9 cellular contexts compared by ENCODE assay signal in genomic region chr19:37999309-38000213, GRCh38.
DNase-seq lines count a peak whose midpoint lies in the region; ATAC-seq, FAIRE-seq and TF ChIP-seq lines count a peak whose summit lies in the region.
"Had no signal": no experiment of that assay in that cellular context is flagged by ENCODE, and none has a peak within 500 bp of the region (broad histone marks: within the 10 kb centered on the region; RNA-seq: fewer than 3 reads in every experiment).

No MANE protein-coding gene starts in this region.

- H3K4me3 ChIP-seq in AG04449 (ENCODE audit: low read depth, low read length) (no peak overlapping the region), endothelial cell of umbilical vein (replicated peaks in 1 of 3; ENCODE audit: insufficient read depth in 1 of 3, low read depth in 1 of 3, low read length in 3 of 3) (no peak overlapping the region), mesenchymal stem cell (ENCODE audit: insufficient read depth in 1 of 2, low read depth in 1 of 2, low read length in 2 of 2) (peak overlapping the region in 1 of 2 experiments; percentile 9)

- peaks cover 6% of the 10 kb centered on the region for H3K79me2 ChIP-seq in endothelial cell of umbilical vein (ENCODE audit: control insufficient read depth, insufficient read depth, low read length)

- peak overlapping the region in 1 of 2 experiments; percentile 44 for H3K14ac ChIP-seq in mesenchymal stem cell (ENCODE audit: low read length in 2 of 2)

- H3K9me3 ChIP-seq in endothelial cell of umbilical vein (replicated peaks; ENCODE audit: control insufficient read depth, insufficient read depth, low read length) (no peaks in the 10 kb centered on the region), mesenchymal stem cell (ENCODE audit: control insufficient read depth, low read length) (no peaks in the 10 kb centered on the region)

- H3K4me2 ChIP-seq in endothelial cell of umbilical vein (ENCODE audit: insufficient read depth, low read length) = peak overlapping the region; percentile 27
- H3K4me2 ChIP-seq in mesenchymal stem cell (ENCODE audit: low read length, poor library complexity, severe bottlenecking) = no peak overlapping the region

- no peak overlapping the region for H2AFZ ChIP-seq in endothelial cell of umbilical vein (ENCODE audit: low read depth, low read length)
- peak overlapping the region; percentile 43 for H2AFZ ChIP-seq in mesenchymal stem cell (ENCODE audit: low read depth, low read length)

- no peaks in the 10 kb centered on the region for H4K20me1 ChIP-seq in endothelial cell of umbilical vein (replicated peaks; ENCODE audit: control insufficient read depth, extremely low read depth, insufficient read depth, low read length)

- H3K36me3 ChIP-seq in endothelial cell of umbilical vein (ENCODE audit: control insufficient read depth in 2 of 2, extremely low read depth in 1 of 2, insufficient read depth in 2 of 2, low read length in 2 of 2) (no peaks in the 10 kb centered on the region), mesenchymal stem cell (ENCODE audit: control insufficient read depth in 1 of 2, insufficient read depth in 2 of 2, low read depth in 1 of 2, low read length in 2 of 2) (peaks cover 7 to 15% of the 10 kb centered on the region in 2 experiments)

- H2BK12ac ChIP-seq in mesenchymal stem cell (ENCODE audit: low read length in 2 of 2) = peak overlapping the region; percentile 65 to 97

- TSS peak; percentile 52 for BruUV-seq in endothelial cell of umbilical vein (replicated peaks; lab: Mats Ljungman, UMichigan)

- peak overlapping the region; percentile 88 for H2BK120ac ChIP-seq in mesenchymal stem cell (ENCODE audit: low read depth, low read length)

- POLR2A ChIA-PET in AG04449 (lab: Yijun Ruan, JAX) (interaction anchor here (1.0 to 1.1 kb wide), 3 partner anchors 19 to 38 kb away, joined by 3 to 5 read pairs (median 4); no protein-coding TSS in a partner anchor), endothelial cell of umbilical vein (lab: Charles Lee) (interaction anchor here (0.5 to 1.5 kb wide), 3 partner anchors 90 to 112 kb away, joined by 3 to 6 read pairs (median 5); partner anchors contain the start of genes SIPA1L3 and WDR87), HEK293T (lab: Yijun Ruan, JAX) (no interaction called here)

- intact Hi-C loops in endothelial cell of umbilical vein (cut with micrococcal nuclease) = loop anchor here (1.0 to 10.0 kb wide), 4 partner anchors 32 to 225 kb away; partner anchors contain the start of genes DPF1 and SIPA1L3

- H4K91ac ChIP-seq in mesenchymal stem cell (ENCODE audit: low read length) = peak overlapping the region; percentile 94

- peak overlapping the region; percentile 93 for H3K27ac ChIP-seq in endothelial cell of umbilical vein (ENCODE audit: insufficient read depth, low read depth, low read length)
- H3K27ac ChIP-seq in mesenchymal stem cell (ENCODE audit: low read length, poor library complexity, severe bottlenecking) = peak overlapping the region; percentile 98

- H2BK5ac ChIP-seq in mesenchymal stem cell (ENCODE audit: low read depth, low read length, poor library complexity, severe bottlenecking) = peak overlapping the region; percentile 49

- H3K9me1 ChIP-seq in endothelial cell of umbilical vein (replicated peaks; ENCODE audit: control insufficient read depth, extremely low read depth, insufficient read depth, low read length) = no peaks in the 10 kb centered on the region

- no peak for TF ChIP-seq CTCF in AG04449 (IDR thresholded peaks at IDR 0.05; ENCODE audit: insufficient read depth, low read length, missing control alignments)
- TF ChIP-seq CTCF in endothelial cell of umbilical vein (IDR thresholded peaks at IDR 0.05; ENCODE audit: extremely low read depth in 1 of 2, insufficient read depth in 1 of 2, low read depth in 1 of 2, low read length in 2 of 2) = no peak

- TF ChIP-seq POLR2A in endothelial cell of umbilical vein (IDR thresholded peaks at IDR 0.05; ENCODE audit: low read depth, low read length) (no peak), erythroblast (IDR thresholded peaks at IDR 0.05; ENCODE audit: low read length) (no peak)

- peak; percentile 86 for FAIRE-seq in endothelial cell of umbilical vein (lab: Jason Lieb, UNC)

- dilution Hi-C loops in endothelial cell of umbilical vein (cut with MboI; ENCODE audit: extremely low pct_ligation_motif_present, low sequenced_read_pairs) = no loop called here

- H4K8ac ChIP-seq in mesenchymal stem cell (ENCODE audit: low read length) = peak overlapping the region; percentile 89

- peaks cover 52% of the 10 kb centered on the region for H3K4me1 ChIP-seq in endothelial cell of umbilical vein (ENCODE audit: control insufficient read depth, extremely low read depth, insufficient read depth, low read length)
- H3K4me1 ChIP-seq in mesenchymal stem cell (ENCODE audit: control insufficient read depth, insufficient read depth, low read depth, low read length) = peaks cover 27% of the 10 kb centered on the region

- WGBS in mesenchymal stem cell = 21% methylated on average over 20 of the region's 20 CpGs

- peak overlapping the region; percentile 94 to 99 for H3K18ac ChIP-seq in mesenchymal stem cell (ENCODE audit: low read depth in 1 of 2, low read length in 2 of 2)

- peak overlapping the region; percentile 95 for H2AK5ac ChIP-seq in mesenchymal stem cell (ENCODE audit: low read length, severe bottlenecking)

- H3K27me3 ChIP-seq in endothelial cell of umbilical vein (ENCODE audit: control insufficient read depth in 2 of 2, insufficient read depth in 2 of 2, low read length in 2 of 2) = no peaks in the 10 kb centered on the region
- no peaks in the 10 kb centered on the region for H3K27me3 ChIP-seq in mesenchymal stem cell (ENCODE audit: control insufficient read depth in 1 of 2, insufficient read depth in 1 of 2, low read length in 2 of 2)

- ATAC-seq in HG03135 (IDR thresholded peaks at IDR 0.05; ENCODE audit: unreplicated experiment) = no peak

- peak overlapping the region; percentile 73 for H3K9ac ChIP-seq in endothelial cell of umbilical vein (replicated peaks; ENCODE audit: extremely low read depth, insufficient read depth, low read length)
- peak overlapping the region; percentile 87 for H3K9ac ChIP-seq in mesenchymal stem cell (ENCODE audit: low read length)

- peaks cover 3% of the 10 kb centered on the region for H3K79me1 ChIP-seq in mesenchymal stem cell (replicated peaks; ENCODE audit: low read length, poor library complexity, severe bottlenecking)

- CTCF ChIA-PET in AG04449 (lab: Yijun Ruan, JAX) (interaction anchor here (1.3 kb wide), 1 partner anchor 336 kb away, joined by 3 read pairs; the partner anchor contains the start of gene CATSPERG), endothelial cell of umbilical vein (lab: Charles Lee) (interaction anchor here (1.6 to 2.0 kb wide), 2 partner anchors 60 to 97 kb away, joined by 3 to 8 read pairs; no protein-coding TSS in a partner anchor), HEK293T (lab: Yijun Ruan, JAX) (no interaction called here)

- peak overlapping the region; percentile 84 to 89 for H3K4ac ChIP-seq in mesenchymal stem cell (ENCODE audit: low read depth in 1 of 2, low read length in 2 of 2)

- no peak overlapping the region for H3K23ac ChIP-seq in mesenchymal stem cell (ENCODE audit: low read length in 2 of 2)

- H2BK15ac ChIP-seq in mesenchymal stem cell (ENCODE audit: low read depth, poor library complexity, severe bottlenecking) = peak overlapping the region; percentile 87

- peak; percentile 93 for DNase-seq in AG04449 (ENCODE audit: low read depth, low spot score)
- DNase-seq in NCI-H2227 (lab: John Stamatoyannopoulos, UW; ENCODE audit: unreplicated experiment) = peak; percentile 77
- DNase-seq in endothelial cell of umbilical vein (ENCODE audit: low read depth, low spot score) = peak; percentile 89
- DNase-seq in mesenchymal stem cell = peak; percentile 98
- DNase-seq in erythroblast (lab: John Stamatoyannopoulos, UW) = no peak
- DNase-seq in activated T-cell treated with anti-CD3 and anti-CD28 coated beads, Interleukin-2, amount 50 U/mL, for 48 hours = no peak
- no peak for DNase-seq in HEK293T (ENCODE audit: extremely low spot score)
- DNase-seq: activated naive CD4-positive, alpha-beta T cell had no signal

TF ChIP-seq in endothelial cell of umbilical vein, 7 proteins besides CTCF, POLR2A, EP300 and RAD21:
- TF ChIP-seq MAX (IDR thresholded peaks at IDR 0.05; ENCODE audit: insufficient read depth, insufficient read length) (peak; percentile 83), FOS (IDR thresholded peaks at IDR 0.05; ENCODE audit: borderline replicate concordance, insufficient read depth, low read length) (peak; percentile 97), JUN (IDR thresholded peaks at IDR 0.05; ENCODE audit: borderline replicate concordance, insufficient read depth, insufficient read length, low read depth) (peak; percentile 90), GATA2 (IDR thresholded peaks at IDR 0.05; ENCODE audit: insufficient read depth, insufficient read length, low read depth, low read length) (peak; percentile 64), POLR2AphosphoS5 (IDR thresholded peaks at IDR 0.05; ENCODE audit: insufficient read depth, low read depth, low read length) (peak; percentile 97), MYC (IDR thresholded peaks at IDR 0.05; ENCODE audit: low read depth, low read length) (no peak), EZH2 (IDR thresholded peaks at IDR 0.05; ENCODE audit: borderline replicate concordance, low read depth, low read length, severe bottlenecking) (no peak)
TF ChIP-seq in endothelial cell of umbilical vein: peak in this region for 5.

TF ChIP-seq in HEK293T, 16 proteins besides CTCF, POLR2A, EP300 and RAD21 (continues in another document):
- TF ChIP-seq LEF1 (IDR thresholded peaks at IDR 0.05; ENCODE audit: borderline replicate concordance) (no peak), NFRKB (IDR thresholded peaks at IDR 0.05) (no peak), HDGF (IDR thresholded peaks at IDR 0.05; ENCODE audit: borderline replicate concordance) (no peak), ARNT (IDR thresholded peaks at IDR 0.05) (no peak), CTBP1 (IDR thresholded peaks at IDR 0.05; ENCODE audit: borderline replicate concordance) (no peak), BHLHE40 (IDR thresholded peaks at IDR 0.05; ENCODE audit: borderline replicate concordance) (no peak), FOXM1 (IDR thresholded peaks at IDR 0.05; ENCODE audit: borderline replicate concordance) (no peak), FOXA1 (IDR thresholded peaks at IDR 0.05) (no peak), TARDBP (IDR thresholded peaks at IDR 0.05) (no peak), ZNF384 (IDR thresholded peaks at IDR 0.05) (no peak), ELF4 (IDR thresholded peaks at IDR 0.05) (no peak), SP1 (IDR thresholded peaks at IDR 0.05) (no peak), SUZ12 (IDR thresholded peaks at IDR 0.05) (no peak)

Comparison
In these comparisons a context has a peak if more than half of its experiments do, and no peak if none do; other contexts are left out.
1. DNase-seq: peak in AG04449 (single experiment), NCI-H2227 (single experiment), endothelial cell of umbilical vein (single experiment) and mesenchymal stem cell (single experiment); none in erythroblast (0 of 2), activated T-cell treated with anti-CD3 and anti-CD28 coated beads, Interleukin-2, amount 50 U/mL, for 48 hours (0 of 2) and HEK293T (single experiment).